ENCODE assay signal across 1 cellular context in the genomic region with DNA sequence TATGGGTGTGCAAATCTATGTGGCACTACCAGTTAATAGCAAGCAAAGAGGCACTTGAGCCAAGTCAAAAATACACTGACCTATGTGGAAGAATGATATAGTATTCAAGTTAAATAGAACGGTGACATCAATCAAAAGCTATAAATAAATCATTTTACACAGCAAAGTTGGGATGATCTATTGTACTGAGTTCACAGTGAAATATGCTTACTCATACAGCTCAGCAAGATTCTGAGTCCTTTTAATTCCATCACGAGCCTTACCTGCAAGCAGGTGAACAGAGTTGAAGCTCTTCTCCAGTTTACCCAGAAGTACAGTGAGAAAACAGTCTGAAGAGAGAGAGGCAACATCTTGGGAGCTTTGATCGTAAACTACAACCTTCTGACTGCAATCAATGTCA.
TF ChIP-seq lines count a peak whose summit lies in the region.

No MANE protein-coding gene starts in this region.

TF ChIP-seq in WTC11, 78 proteins besides CTCF, POLR2A, EP300 and RAD21 (continued from another document):
- TF ChIP-seq, protein P1, sequence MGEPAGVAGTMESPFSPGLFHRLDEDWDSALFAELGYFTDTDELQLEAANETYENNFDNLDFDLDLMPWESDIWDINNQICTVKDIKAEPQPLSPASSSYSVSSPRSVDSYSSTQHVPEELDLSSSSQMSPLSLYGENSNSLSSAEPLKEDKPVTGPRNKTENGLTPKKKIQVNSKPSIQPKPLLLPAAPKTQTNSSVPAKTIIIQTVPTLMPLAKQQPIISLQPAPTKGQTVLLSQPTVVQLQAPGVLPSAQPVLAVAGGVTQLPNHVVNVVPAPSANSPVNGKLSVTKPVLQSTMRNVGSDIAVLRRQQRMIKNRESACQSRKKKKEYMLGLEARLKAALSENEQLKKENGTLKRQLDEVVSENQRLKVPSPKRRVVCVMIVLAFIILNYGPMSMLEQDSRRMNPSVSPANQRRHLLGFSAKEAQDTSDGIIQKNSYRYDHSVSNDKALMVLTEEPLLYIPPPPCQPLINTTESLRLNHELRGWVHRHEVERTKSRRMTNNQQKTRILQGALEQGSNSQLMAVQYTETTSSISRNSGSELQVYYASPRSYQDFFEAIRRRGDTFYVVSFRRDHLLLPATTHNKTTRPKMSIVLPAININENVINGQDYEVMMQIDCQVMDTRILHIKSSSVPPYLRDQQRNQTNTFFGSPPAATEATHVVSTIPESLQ (CRISPR knock-in tag; IDR thresholded peaks at IDR 0.05), result no peak
- TF ChIP-seq, protein P2, sequence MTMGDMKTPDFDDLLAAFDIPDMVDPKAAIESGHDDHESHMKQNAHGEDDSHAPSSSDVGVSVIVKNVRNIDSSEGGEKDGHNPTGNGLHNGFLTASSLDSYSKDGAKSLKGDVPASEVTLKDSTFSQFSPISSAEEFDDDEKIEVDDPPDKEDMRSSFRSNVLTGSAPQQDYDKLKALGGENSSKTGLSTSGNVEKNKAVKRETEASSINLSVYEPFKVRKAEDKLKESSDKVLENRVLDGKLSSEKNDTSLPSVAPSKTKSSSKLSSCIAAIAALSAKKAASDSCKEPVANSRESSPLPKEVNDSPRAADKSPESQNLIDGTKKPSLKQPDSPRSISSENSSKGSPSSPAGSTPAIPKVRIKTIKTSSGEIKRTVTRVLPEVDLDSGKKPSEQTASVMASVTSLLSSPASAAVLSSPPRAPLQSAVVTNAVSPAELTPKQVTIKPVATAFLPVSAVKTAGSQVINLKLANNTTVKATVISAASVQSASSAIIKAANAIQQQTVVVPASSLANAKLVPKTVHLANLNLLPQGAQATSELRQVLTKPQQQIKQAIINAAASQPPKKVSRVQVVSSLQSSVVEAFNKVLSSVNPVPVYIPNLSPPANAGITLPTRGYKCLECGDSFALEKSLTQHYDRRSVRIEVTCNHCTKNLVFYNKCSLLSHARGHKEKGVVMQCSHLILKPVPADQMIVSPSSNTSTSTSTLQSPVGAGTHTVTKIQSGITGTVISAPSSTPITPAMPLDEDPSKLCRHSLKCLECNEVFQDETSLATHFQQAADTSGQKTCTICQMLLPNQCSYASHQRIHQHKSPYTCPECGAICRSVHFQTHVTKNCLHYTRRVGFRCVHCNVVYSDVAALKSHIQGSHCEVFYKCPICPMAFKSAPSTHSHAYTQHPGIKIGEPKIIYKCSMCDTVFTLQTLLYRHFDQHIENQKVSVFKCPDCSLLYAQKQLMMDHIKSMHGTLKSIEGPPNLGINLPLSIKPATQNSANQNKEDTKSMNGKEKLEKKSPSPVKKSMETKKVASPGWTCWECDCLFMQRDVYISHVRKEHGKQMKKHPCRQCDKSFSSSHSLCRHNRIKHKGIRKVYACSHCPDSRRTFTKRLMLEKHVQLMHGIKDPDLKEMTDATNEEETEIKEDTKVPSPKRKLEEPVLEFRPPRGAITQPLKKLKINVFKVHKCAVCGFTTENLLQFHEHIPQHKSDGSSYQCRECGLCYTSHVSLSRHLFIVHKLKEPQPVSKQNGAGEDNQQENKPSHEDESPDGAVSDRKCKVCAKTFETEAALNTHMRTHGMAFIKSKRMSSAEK (CRISPR knock-in tag; IDR thresholded peaks at IDR 0.05; ENCODE audit: borderline replicate concordance), result no peak
- TF ChIP-seq OVOL2 (CRISPR knock-in tag; IDR thresholded peaks at IDR 0.05; ENCODE audit: borderline replicate concordance) (no peak), CREM (CRISPR knock-in tag; IDR thresholded peaks at IDR 0.05) (no peak), ZNF121 (CRISPR knock-in tag; IDR thresholded peaks at IDR 0.05) (no peak), PRDM15 (CRISPR knock-in tag; IDR thresholded peaks at IDR 0.05) (no peak), ZNF396 (CRISPR knock-in tag; IDR thresholded peaks at IDR 0.05; ENCODE audit: borderline replicate concordance) (no peak), NFE2L1 (CRISPR knock-in tag; IDR thresholded peaks at IDR 0.05) (no peak)
TF ChIP-seq in WTC11: peak in this region for 0.
